In the genomic region with DNA sequence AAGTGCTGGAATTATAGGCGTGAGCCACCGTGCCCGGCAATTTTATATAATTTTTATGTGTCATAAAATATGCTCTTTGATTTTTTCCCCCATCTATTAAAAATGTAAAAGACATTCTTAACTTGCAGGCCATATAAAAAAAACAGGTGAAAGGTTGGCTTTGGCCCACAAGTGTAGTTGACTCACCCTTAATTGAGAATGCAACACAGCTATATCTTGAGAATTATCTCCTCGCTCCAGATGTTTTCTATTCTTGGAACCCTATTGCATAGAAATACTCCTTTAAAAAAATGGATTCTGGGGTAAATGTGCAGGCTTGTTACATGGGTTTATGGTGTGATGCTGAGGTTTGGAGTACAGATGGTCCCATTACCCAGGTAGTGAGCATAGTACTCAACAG, we compare ENCODE assay signal across 22 cellular contexts.
"Had no signal": no experiment of that assay in that cellular context is flagged by ENCODE, and none has a peak within 500 bp of the region (broad histone marks: within the 10 kb centered on the region; RNA-seq: fewer than 3 reads in every experiment).

No MANE protein-coding gene starts in this region.

- H3K27ac ChIP-seq: colonic mucosa, epithelial cell of prostate, esophagus muscularis mucosa, foreskin keratinocyte, gastroesophageal sphincter, heart left ventricle, hepatocyte, left lung, lower lobe of right lung had no signal

- H3K36me3 ChIP-seq: colonic mucosa had no signal

- H3K9me3 ChIP-seq: colonic mucosa had no signal

- ATAC-seq: effector memory CD8-positive, alpha-beta T cell; foreskin keratinocyte; gastroesophageal sphincter; heart left ventricle; left lung; left ventricle myocardium superior; lower lobe of right lung; naive thymus-derived CD4-positive, alpha-beta T cell; natural killer cell had no signal

- H3K27me3 ChIP-seq: colonic mucosa, esophagus muscularis mucosa, foreskin keratinocyte, gastroesophageal sphincter, heart left ventricle, hepatocyte, left lung had no signal

- H3K4me2 ChIP-seq: hepatocyte had no signal

- H3K4me1 ChIP-seq: colonic mucosa, lower lobe of right lung had no signal

- H3K4me3 ChIP-seq: colonic mucosa, esophagus muscularis mucosa, gastroesophageal sphincter, heart left ventricle, hepatocyte, left lung, lower lobe of right lung had no signal

- H3K79me2 ChIP-seq: hepatocyte had no signal

- DNase-seq: colonic mucosa; cortex of kidney; effector CD8-positive, alpha-beta T cell; effector memory CD8-positive, alpha-beta T cell; endodermal cell; foreskin keratinocyte; heart left ventricle; hypothalamus; immature natural killer cell; islet precursor cell; kidney; kidney glomerular epithelial cell; left lung; left ventricle myocardium superior; lower lobe of right lung; mesenchymal stem cell; naive thymus-derived CD4-positive, alpha-beta T cell; natural killer cell had no signal

- H2AFZ ChIP-seq: hepatocyte had no signal
